ENCODE assay signal across 1 cellular context in genomic region chr12:88944403-88944802, GRCh38.
A peak's percentile ranks its signal among the peaks of the same experiment; 100 is the strongest.
TF ChIP-seq lines count a peak whose summit lies in the region.

No MANE protein-coding gene starts in this region.

TF ChIP-seq in A549, 52 proteins besides CTCF, POLR2A, EP300 and RAD21 (continued from another document):
- TF ChIP-seq ELK1 (IDR thresholded peaks at IDR 0.05; ENCODE audit: low read depth, low read length) (no peak), CBX2 (IDR thresholded peaks at IDR 0.05; ENCODE audit: borderline replicate concordance, low read depth) (no peak), NFE2L2 (conservative IDR thresholded peaks at IDR 0.05; ENCODE audit: low read length) (peak; percentile 50), EHF (CRISPR knock-in tag; IDR thresholded peaks at IDR 0.05) (no peak; the same call in 1 of the 2 replicates), FOSL2 (IDR thresholded peaks at IDR 0.05) (no peak), FOSL2 (CRISPR knock-in tag; IDR thresholded peaks at IDR 0.05) (peak; percentile 80), PHF8 (IDR thresholded peaks at IDR 0.05; ENCODE audit: borderline replicate concordance, low read depth) (no peak), HMGXB4 (CRISPR knock-in tag; IDR thresholded peaks at IDR 0.05; ENCODE audit: borderline replicate concordance) (no peak), SMC3 (IDR thresholded peaks at IDR 0.05) (no peak), TFCP2L1 (CRISPR knock-in tag; IDR thresholded peaks at IDR 0.05) (no peak), GATA3 (IDR thresholded peaks at IDR 0.05; ENCODE audit: borderline replicate concordance) (no peak), USF2 (IDR thresholded peaks at IDR 0.05) (no peak), JUNB (IDR thresholded peaks at IDR 0.05) (peak; percentile 18; the same call in 1 of the 2 replicates), RCOR1 (IDR thresholded peaks at IDR 0.05; ENCODE audit: low read depth, low read length) (no peak)
- TF ChIP-seq, protein P1, sequence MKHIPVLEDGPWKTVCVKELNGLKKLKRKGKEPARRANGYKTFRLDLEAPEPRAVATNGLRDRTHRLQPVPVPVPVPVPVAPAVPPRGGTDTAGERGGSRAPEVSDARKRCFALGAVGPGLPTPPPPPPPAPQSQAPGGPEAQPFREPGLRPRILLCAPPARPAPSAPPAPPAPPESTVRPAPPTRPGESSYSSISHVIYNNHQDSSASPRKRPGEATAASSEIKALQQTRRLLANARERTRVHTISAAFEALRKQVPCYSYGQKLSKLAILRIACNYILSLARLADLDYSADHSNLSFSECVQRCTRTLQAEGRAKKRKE (CRISPR knock-in tag; IDR thresholded peaks at IDR 0.05; ENCODE audit: low read depth): no peak
- TF ChIP-seq, protein P2, sequence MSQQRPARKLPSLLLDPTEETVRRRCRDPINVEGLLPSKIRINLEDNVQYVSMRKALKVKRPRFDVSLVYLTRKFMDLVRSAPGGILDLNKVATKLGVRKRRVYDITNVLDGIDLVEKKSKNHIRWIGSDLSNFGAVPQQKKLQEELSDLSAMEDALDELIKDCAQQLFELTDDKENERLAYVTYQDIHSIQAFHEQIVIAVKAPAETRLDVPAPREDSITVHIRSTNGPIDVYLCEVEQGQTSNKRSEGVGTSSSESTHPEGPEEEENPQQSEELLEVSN (IDR thresholded peaks at IDR 0.05; ENCODE audit: borderline replicate concordance, low read depth): peak; percentile 39; the same call in 1 of the 2 replicates
